Comparison of ENCODE assay signal across 20 cellular contexts in the genomic region with DNA sequence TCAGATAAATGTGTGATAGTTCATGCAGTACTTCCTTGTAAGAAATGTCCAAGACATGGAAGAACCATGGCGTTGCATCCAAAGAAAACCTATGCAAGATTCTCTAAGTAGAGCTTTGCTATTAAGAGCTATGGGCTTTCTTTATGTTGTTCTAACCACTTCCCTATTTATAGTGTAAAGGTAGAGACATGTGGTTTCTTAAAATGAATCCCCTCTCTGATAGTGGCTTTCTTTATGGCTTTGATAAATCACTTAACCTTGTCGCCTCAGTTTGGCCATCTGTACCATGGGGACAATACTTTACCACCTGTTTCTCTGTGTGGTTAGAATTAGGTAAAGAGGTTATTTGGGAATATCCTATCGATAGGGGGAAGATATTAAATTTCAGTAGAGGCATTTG.
DNase-seq lines count a peak whose midpoint lies in the region; ATAC-seq, FAIRE-seq and TF ChIP-seq lines count a peak whose summit lies in the region.
"Had no signal": no experiment of that assay in that cellular context is flagged by ENCODE, and none has a peak within 500 bp of the region (broad histone marks: within the 10 kb centered on the region; RNA-seq: fewer than 3 reads in every experiment).

No MANE protein-coding gene starts in this region.

- no peak overlapping the region for H3K4me2 ChIP-seq in endothelial cell of umbilical vein (ENCODE audit: insufficient read depth, low read length)
- H3K4me2 ChIP-seq: BLaER1 had no signal

- DNase-seq in NOMO-1 treated with DMSO at 0.1 percent for 48 hours (lab: John Stamatoyannopoulos, UW; ENCODE audit: unreplicated experiment) (peak; percentile 7), NOMO-1 (lab: John Stamatoyannopoulos, UW; ENCODE audit: unreplicated experiment in 2 of 2) (no peak), endothelial cell of umbilical vein (ENCODE audit: low read depth, low spot score) (no peak), glutamatergic neuron (no peak), GF-D8 (lab: John Stamatoyannopoulos, UW) (no peak)
- DNase-seq in activated CD8-positive, alpha-beta memory T cell treated with anti-CD3 and anti-CD28 coated beads, Interleukin-2, amount 50 U/mL, for 4 hours, result no peak
- DNase-seq: 8988T; activated gamma-delta T cell; amygdala; central memory CD4-positive, alpha-beta T cell; Karpas-422; NCI-H1105; NCI-H69; spleen; thyroid gland had no signal

- no peak for FAIRE-seq in endothelial cell of umbilical vein (lab: Jason Lieb, UNC)
- FAIRE-seq: G401.6 had no signal

- TF ChIP-seq CTCF in endothelial cell of umbilical vein (IDR thresholded peaks at IDR 0.05; ENCODE audit: extremely low read depth in 1 of 2, insufficient read depth in 1 of 2, low read depth in 1 of 2, low read length in 2 of 2) (no peak), glutamatergic neuron (IDR thresholded peaks at IDR 0.05; ENCODE audit: partially characterized antibody, unreplicated experiment) (no peak)

- BruUV-seq in endothelial cell of umbilical vein (replicated peaks; lab: Mats Ljungman, UMichigan), result no TSS peak

- H3K9me1 ChIP-seq in endothelial cell of umbilical vein (replicated peaks; ENCODE audit: control insufficient read depth, extremely low read depth, insufficient read depth, low read length), result no peaks in the 10 kb centered on the region

- no peaks in the 10 kb centered on the region for H3K9me3 ChIP-seq in endothelial cell of umbilical vein (replicated peaks; ENCODE audit: control insufficient read depth, insufficient read depth, low read length)
- H3K9me3 ChIP-seq: thyroid gland had no signal

- H3K79me2 ChIP-seq in endothelial cell of umbilical vein (ENCODE audit: control insufficient read depth, insufficient read depth, low read length), result no peaks in the 10 kb centered on the region

- TF ChIP-seq POLR2A in endothelial cell of umbilical vein (IDR thresholded peaks at IDR 0.05; ENCODE audit: low read depth, low read length), result no peak

- no peaks in the 10 kb centered on the region for H3K36me3 Mint-ChIP-seq in glutamatergic neuron (ENCODE audit: unreplicated experiment)

- POLR2A ChIA-PET in endothelial cell of umbilical vein (lab: Charles Lee), result no interaction called here

- H2AFZ ChIP-seq in endothelial cell of umbilical vein (ENCODE audit: low read depth, low read length), result no peak overlapping the region

- no peak overlapping the region for H3K9ac ChIP-seq in endothelial cell of umbilical vein (replicated peaks; ENCODE audit: extremely low read depth, insufficient read depth, low read length)
- H3K9ac ChIP-seq: BLaER1 had no signal

- H3K4me1 ChIP-seq in endothelial cell of umbilical vein (ENCODE audit: control insufficient read depth, extremely low read depth, insufficient read depth, low read length), result peaks cover 23% of the 10 kb centered on the region
- H3K4me1 ChIP-seq: BLaER1, spleen had no signal

- no peaks in the 10 kb centered on the region for H3K9me3 Mint-ChIP-seq in glutamatergic neuron (ENCODE audit: unreplicated experiment)

- H3K4me3 ChIP-seq in endothelial cell of umbilical vein (replicated peaks in 1 of 3; ENCODE audit: insufficient read depth in 1 of 3, low read depth in 1 of 3, low read length in 3 of 3), result no peak overlapping the region
- H3K4me3 ChIP-seq: BLaER1, spleen, thyroid gland had no signal

- CTCF ChIA-PET in endothelial cell of umbilical vein (lab: Charles Lee), result interaction anchor here (1.0 to 1.3 kb wide), 2 partner anchors 49 to 65 kb away, joined by 3 read pairs; no protein-coding TSS in a partner anchor

- H4K20me1 ChIP-seq in endothelial cell of umbilical vein (replicated peaks; ENCODE audit: control insufficient read depth, extremely low read depth, insufficient read depth, low read length), result no peaks in the 10 kb centered on the region
- H4K20me1 ChIP-seq: BLaER1 had no signal

- H3K27ac Mint-ChIP-seq in glutamatergic neuron (ENCODE audit: unreplicated experiment), result no peak overlapping the region

- H3K27ac ChIP-seq in endothelial cell of umbilical vein (ENCODE audit: insufficient read depth, low read depth, low read length), result peak overlapping the region; percentile 71
- H3K27ac ChIP-seq: BLaER1, spleen, thyroid gland had no signal

- peaks cover 4% of the 10 kb centered on the region for H3K4me1 Mint-ChIP-seq in glutamatergic neuron (ENCODE audit: low read depth, unreplicated experiment)

- dilution Hi-C loops in endothelial cell of umbilical vein (cut with MboI; ENCODE audit: extremely low pct_ligation_motif_present, low sequenced_read_pairs), result no loop called here

- intact Hi-C loops in endothelial cell of umbilical vein (cut with micrococcal nuclease), result loop anchor here (5.0 kb wide), 2 partner anchors 49 to 64 kb away; no protein-coding TSS in a partner anchor

- no peak overlapping the region for H3K4me3 Mint-ChIP-seq in glutamatergic neuron (ENCODE audit: unreplicated experiment)

- H3K36me3 ChIP-seq in endothelial cell of umbilical vein (ENCODE audit: control insufficient read depth in 2 of 2, extremely low read depth in 1 of 2, insufficient read depth in 2 of 2, low read length in 2 of 2), result peaks cover 0 to 4% of the 10 kb centered on the region in 2 experiments
- H3K36me3 ChIP-seq: BLaER1 had no signal

- ATAC-seq in GM21423 (IDR thresholded peaks at IDR 0.05; ENCODE audit: unreplicated experiment), result peak; percentile 59
- peak; percentile 85 for ATAC-seq in HG03520 (IDR thresholded peaks at IDR 0.05; ENCODE audit: unreplicated experiment)
- ATAC-seq: left lobe of liver had no signal

- no peaks in the 10 kb centered on the region for H3K27me3 Mint-ChIP-seq in glutamatergic neuron (ENCODE audit: unreplicated experiment)

- H3K27me3 ChIP-seq in endothelial cell of umbilical vein (ENCODE audit: control insufficient read depth in 2 of 2, insufficient read depth in 2 of 2, low read length in 2 of 2), result no peaks in the 10 kb centered on the region
- H3K27me3 ChIP-seq: BLaER1, spleen, thyroid gland had no signal

TF ChIP-seq in endothelial cell of umbilical vein, 7 proteins besides CTCF, POLR2A, EP300 and RAD21:
- TF ChIP-seq EZH2 (IDR thresholded peaks at IDR 0.05; ENCODE audit: borderline replicate concordance, low read depth, low read length, severe bottlenecking), result no peak
- no peak for TF ChIP-seq MYC (IDR thresholded peaks at IDR 0.05; ENCODE audit: low read depth, low read length)
- TF ChIP-seq, protein P1, sequence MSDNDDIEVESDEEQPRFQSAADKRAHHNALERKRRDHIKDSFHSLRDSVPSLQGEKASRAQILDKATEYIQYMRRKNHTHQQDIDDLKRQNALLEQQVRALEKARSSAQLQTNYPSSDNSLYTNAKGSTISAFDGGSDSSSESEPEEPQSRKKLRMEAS (IDR thresholded peaks at IDR 0.05; ENCODE audit: insufficient read depth, insufficient read length), result no peak
- TF ChIP-seq GATA2 (IDR thresholded peaks at IDR 0.05; ENCODE audit: insufficient read depth, insufficient read length, low read depth, low read length), result no peak
- no peak for TF ChIP-seq POLR2AphosphoS5 (IDR thresholded peaks at IDR 0.05; ENCODE audit: insufficient read depth, low read depth, low read length)
- no peak for TF ChIP-seq JUN (IDR thresholded peaks at IDR 0.05; ENCODE audit: borderline replicate concordance, insufficient read depth, insufficient read length, low read depth)
- TF ChIP-seq FOS (IDR thresholded peaks at IDR 0.05; ENCODE audit: borderline replicate concordance, insufficient read depth, low read length), result no peak
